2 cellular contexts compared by ENCODE assay signal in the genomic region with DNA sequence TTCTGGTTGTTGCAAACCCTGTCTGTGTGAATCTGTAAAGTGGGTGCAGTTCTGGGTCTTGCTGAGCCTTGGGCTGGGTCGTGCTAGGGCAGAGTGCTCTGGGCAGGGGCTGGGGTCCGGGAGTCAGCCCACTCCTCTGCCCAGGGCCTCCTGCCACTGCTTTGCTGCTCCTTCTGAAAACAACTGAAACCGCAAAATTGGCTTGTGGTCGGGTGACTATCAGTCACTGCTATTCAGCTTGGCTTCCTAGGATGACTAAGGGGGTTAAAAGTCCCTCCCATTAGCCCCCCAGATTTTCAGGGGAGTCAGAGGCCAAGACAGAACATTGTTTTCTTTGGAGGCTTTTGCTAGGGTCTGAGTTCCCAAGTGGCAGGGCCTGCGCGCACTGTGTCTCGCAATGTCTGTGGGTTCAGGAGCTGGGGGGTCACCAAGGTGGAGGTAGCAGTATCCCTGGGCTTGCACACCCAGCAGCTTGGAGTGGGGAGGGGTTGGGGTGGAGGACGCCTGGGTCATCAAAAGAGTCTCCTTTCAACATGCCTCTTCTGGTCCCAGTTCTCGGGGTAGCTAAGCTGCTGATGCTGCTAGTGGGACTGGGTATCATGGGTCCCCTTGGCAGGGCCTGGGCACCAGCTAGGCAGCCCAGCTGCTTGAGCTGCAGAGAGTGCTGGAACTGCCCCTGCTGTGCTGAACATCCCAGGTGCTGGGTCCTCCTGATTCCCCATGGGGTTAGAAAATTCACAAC.
TF ChIP-seq lines count a peak whose summit lies in the region.

No MANE protein-coding gene starts in this region.

TF ChIP-seq in HCT116, 20 proteins besides CTCF, POLR2A, EP300 and RAD21:
- TF ChIP-seq EZH2phosphoT487 (IDR thresholded peaks at IDR 0.05; ENCODE audit: borderline replicate concordance) (no peak), EGR1 (IDR thresholded peaks at IDR 0.05; ENCODE audit: low read depth) (no peak), ZFX (IDR thresholded peaks at IDR 0.05) (no peak), SP1 (IDR thresholded peaks at IDR 0.05; ENCODE audit: low read depth) (no peak), ZNF274 (IDR thresholded peaks at IDR 0.05; ENCODE audit: low read depth, low read length) (no peak), SRF (IDR thresholded peaks at IDR 0.05; ENCODE audit: low read depth) (no peak), FOSL1 (IDR thresholded peaks at IDR 0.05; ENCODE audit: low read depth) (no peak)
TF ChIP-seq in HCT116: peak in this region for 0.

TF ChIP-seq in GM12878, 131 proteins besides CTCF, POLR2A, EP300 and RAD21 (continues in another document):
- TF ChIP-seq LARP7 (IDR thresholded peaks at IDR 0.05), result peak; percentile 33; the same call in 1 of the 2 replicates
- TF ChIP-seq NRF1 (conservative IDR thresholded peaks at IDR 0.05; ENCODE audit: low read depth, low read length), result no peak
- TF ChIP-seq GATAD2B (conservative IDR thresholded peaks at IDR 0.05; ENCODE audit: low read depth), result peak; percentile 77
- no peak for TF ChIP-seq RB1 (IDR thresholded peaks at IDR 0.05; ENCODE audit: borderline replicate concordance)
- TF ChIP-seq JUNB (IDR thresholded peaks at IDR 0.05), result peak; percentile 60; the same call in 1 of the 2 replicates
- TF ChIP-seq, protein P1, sequence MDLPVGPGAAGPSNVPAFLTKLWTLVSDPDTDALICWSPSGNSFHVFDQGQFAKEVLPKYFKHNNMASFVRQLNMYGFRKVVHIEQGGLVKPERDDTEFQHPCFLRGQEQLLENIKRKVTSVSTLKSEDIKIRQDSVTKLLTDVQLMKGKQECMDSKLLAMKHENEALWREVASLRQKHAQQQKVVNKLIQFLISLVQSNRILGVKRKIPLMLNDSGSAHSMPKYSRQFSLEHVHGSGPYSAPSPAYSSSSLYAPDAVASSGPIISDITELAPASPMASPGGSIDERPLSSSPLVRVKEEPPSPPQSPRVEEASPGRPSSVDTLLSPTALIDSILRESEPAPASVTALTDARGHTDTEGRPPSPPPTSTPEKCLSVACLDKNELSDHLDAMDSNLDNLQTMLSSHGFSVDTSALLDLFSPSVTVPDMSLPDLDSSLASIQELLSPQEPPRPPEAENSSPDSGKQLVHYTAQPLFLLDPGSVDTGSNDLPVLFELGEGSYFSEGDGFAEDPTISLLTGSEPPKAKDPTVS (IDR thresholded peaks at IDR 0.05; ENCODE audit: low read depth, low read length), result no peak
- TF ChIP-seq CEBPB (IDR thresholded peaks at IDR 0.05; ENCODE audit: borderline replicate concordance in 1 of 2, low read depth in 2 of 2, low read length in 2 of 2), result no peak
- no peak for TF ChIP-seq SMAD1 (IDR thresholded peaks at IDR 0.05; ENCODE audit: low read depth, partially characterized antibody)
- TF ChIP-seq POU2F2 (IDR thresholded peaks at IDR 0.05; ENCODE audit: borderline replicate concordance, low read depth, low read length), result peak; percentile 41; the same call in 1 of the 3 replicates
- no peak for TF ChIP-seq CHD2 (IDR thresholded peaks at IDR 0.05; ENCODE audit: borderline replicate concordance, low read depth, low read length)
- peak; percentile 41; the same call in 1 of the 2 replicates for TF ChIP-seq BCL11A (IDR thresholded peaks at IDR 0.05; ENCODE audit: low read depth, low read length)
- TF ChIP-seq, protein P2, sequence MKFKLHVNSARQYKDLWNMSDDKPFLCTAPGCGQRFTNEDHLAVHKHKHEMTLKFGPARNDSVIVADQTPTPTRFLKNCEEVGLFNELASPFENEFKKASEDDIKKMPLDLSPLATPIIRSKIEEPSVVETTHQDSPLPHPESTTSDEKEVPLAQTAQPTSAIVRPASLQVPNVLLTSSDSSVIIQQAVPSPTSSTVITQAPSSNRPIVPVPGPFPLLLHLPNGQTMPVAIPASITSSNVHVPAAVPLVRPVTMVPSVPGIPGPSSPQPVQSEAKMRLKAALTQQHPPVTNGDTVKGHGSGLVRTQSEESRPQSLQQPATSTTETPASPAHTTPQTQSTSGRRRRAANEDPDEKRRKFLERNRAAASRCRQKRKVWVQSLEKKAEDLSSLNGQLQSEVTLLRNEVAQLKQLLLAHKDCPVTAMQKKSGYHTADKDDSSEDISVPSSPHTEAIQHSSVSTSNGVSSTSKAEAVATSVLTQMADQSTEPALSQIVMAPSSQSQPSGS (IDR thresholded peaks at IDR 0.05; ENCODE audit: low read length), result no peak
- TF ChIP-seq, protein P3, sequence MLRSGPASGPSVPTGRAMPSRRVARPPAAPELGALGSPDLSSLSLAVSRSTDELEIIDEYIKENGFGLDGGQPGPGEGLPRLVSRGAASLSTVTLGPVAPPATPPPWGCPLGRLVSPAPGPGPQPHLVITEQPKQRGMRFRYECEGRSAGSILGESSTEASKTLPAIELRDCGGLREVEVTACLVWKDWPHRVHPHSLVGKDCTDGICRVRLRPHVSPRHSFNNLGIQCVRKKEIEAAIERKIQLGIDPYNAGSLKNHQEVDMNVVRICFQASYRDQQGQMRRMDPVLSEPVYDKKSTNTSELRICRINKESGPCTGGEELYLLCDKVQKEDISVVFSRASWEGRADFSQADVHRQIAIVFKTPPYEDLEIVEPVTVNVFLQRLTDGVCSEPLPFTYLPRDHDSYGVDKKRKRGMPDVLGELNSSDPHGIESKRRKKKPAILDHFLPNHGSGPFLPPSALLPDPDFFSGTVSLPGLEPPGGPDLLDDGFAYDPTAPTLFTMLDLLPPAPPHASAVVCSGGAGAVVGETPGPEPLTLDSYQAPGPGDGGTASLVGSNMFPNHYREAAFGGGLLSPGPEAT (IDR thresholded peaks at IDR 0.05; ENCODE audit: low read depth), result 0 out of 2 replicates have a peak, but pooled peaks have one; percentile 16
- no peak for TF ChIP-seq SMAD5 (IDR thresholded peaks at IDR 0.05; ENCODE audit: low read depth)
- TF ChIP-seq POLR2AphosphoS5 (IDR thresholded peaks at IDR 0.05; ENCODE audit: low read length), result no peak
- no peak for TF ChIP-seq RBBP5 (conservative IDR thresholded peaks at IDR 0.05)
- TF ChIP-seq PML (IDR thresholded peaks at IDR 0.05; ENCODE audit: low read length), result no peak
- no peak for TF ChIP-seq SUZ12 (IDR thresholded peaks at IDR 0.05; ENCODE audit: unreplicated experiment)
- no peak for TF ChIP-seq MEF2A (IDR thresholded peaks at IDR 0.05; ENCODE audit: insufficient read depth, low read depth, low read length)
- 0 out of 2 replicates have a peak, but pooled peaks have one; percentile 67 for TF ChIP-seq CBFB (IDR thresholded peaks at IDR 0.05; ENCODE audit: low read depth)
- TF ChIP-seq ESRRA (IDR thresholded peaks at IDR 0.05; ENCODE audit: low read length), result no peak
- TF ChIP-seq, protein P4, sequence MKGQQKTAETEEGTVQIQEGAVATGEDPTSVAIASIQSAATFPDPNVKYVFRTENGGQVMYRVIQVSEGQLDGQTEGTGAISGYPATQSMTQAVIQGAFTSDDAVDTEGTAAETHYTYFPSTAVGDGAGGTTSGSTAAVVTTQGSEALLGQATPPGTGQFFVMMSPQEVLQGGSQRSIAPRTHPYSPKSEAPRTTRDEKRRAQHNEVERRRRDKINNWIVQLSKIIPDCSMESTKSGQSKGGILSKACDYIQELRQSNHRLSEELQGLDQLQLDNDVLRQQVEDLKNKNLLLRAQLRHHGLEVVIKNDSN (IDR thresholded peaks at IDR 0.05; ENCODE audit: borderline replicate concordance, extremely low read length, insufficient read depth, low read depth, low read length), result no peak
- TF ChIP-seq, protein P5, sequence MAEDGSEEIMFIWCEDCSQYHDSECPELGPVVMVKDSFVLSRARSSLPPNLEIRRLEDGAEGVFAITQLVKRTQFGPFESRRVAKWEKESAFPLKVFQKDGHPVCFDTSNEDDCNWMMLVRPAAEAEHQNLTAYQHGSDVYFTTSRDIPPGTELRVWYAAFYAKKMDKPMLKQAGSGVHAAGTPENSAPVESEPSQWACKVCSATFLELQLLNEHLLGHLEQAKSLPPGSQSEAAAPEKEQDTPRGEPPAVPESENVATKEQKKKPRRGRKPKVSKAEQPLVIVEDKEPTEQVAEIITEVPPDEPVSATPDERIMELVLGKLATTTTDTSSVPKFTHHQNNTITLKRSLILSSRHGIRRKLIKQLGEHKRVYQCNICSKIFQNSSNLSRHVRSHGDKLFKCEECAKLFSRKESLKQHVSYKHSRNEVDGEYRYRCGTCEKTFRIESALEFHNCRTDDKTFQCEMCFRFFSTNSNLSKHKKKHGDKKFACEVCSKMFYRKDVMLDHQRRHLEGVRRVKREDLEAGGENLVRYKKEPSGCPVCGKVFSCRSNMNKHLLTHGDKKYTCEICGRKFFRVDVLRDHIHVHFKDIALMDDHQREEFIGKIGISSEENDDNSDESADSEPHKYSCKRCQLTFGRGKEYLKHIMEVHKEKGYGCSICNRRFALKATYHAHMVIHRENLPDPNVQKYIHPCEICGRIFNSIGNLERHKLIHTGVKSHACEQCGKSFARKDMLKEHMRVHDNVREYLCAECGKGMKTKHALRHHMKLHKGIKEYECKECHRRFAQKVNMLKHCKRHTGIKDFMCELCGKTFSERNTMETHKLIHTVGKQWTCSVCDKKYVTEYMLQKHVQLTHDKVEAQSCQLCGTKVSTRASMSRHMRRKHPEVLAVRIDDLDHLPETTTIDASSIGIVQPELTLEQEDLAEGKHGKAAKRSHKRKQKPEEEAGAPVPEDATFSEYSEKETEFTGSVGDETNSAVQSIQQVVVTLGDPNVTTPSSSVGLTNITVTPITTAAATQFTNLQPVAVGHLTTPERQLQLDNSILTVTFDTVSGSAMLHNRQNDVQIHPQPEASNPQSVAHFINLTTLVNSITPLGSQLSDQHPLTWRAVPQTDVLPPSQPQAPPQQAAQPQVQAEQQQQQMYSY (CRISPR knock-in tag; IDR thresholded peaks at IDR 0.05), result no peak
- TF ChIP-seq, protein P6, sequence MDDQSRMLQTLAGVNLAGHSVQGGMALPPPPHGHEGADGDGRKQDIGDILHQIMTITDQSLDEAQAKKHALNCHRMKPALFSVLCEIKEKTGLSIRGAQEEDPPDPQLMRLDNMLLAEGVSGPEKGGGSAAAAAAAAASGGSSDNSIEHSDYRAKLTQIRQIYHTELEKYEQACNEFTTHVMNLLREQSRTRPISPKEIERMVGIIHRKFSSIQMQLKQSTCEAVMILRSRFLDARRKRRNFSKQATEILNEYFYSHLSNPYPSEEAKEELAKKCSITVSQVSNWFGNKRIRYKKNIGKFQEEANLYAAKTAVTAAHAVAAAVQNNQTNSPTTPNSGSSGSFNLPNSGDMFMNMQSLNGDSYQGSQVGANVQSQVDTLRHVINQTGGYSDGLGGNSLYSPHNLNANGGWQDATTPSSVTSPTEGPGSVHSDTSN (IDR thresholded peaks at IDR 0.05; ENCODE audit: insufficient replicate concordance, low read depth, low read length), result peak; percentile 24
- peak; percentile 72; the same call in 1 of the 2 replicates for TF ChIP-seq MTA2 (IDR thresholded peaks at IDR 0.05; ENCODE audit: low read depth)
- TF ChIP-seq ZNF217 (IDR thresholded peaks at IDR 0.05), result 0 out of 2 replicates have a peak, but pooled peaks have one; percentile 32
- no peak for TF ChIP-seq ASH2L (IDR thresholded peaks at IDR 0.05; ENCODE audit: borderline replicate concordance, low read depth)
- peak; percentile 73 for TF ChIP-seq DPF2 (IDR thresholded peaks at IDR 0.05)
- TF ChIP-seq TCF7 (IDR thresholded peaks at IDR 0.05; ENCODE audit: borderline replicate concordance), result no peak
- TF ChIP-seq ATF7 (IDR thresholded peaks at IDR 0.05; ENCODE audit: low read depth), result no peak
- no peak for TF ChIP-seq ZBED1 (IDR thresholded peaks at IDR 0.05; ENCODE audit: borderline replicate concordance)
- TF ChIP-seq HDGF (IDR thresholded peaks at IDR 0.05), result no peak
- peak; percentile 39; the same call in 1 of the 2 replicates for TF ChIP-seq IRF4 (IDR thresholded peaks at IDR 0.05; ENCODE audit: low read depth, low read length)
- no peak for TF ChIP-seq SREBF2 (IDR thresholded peaks at IDR 0.05; ENCODE audit: low read length)
- TF ChIP-seq, protein P7, sequence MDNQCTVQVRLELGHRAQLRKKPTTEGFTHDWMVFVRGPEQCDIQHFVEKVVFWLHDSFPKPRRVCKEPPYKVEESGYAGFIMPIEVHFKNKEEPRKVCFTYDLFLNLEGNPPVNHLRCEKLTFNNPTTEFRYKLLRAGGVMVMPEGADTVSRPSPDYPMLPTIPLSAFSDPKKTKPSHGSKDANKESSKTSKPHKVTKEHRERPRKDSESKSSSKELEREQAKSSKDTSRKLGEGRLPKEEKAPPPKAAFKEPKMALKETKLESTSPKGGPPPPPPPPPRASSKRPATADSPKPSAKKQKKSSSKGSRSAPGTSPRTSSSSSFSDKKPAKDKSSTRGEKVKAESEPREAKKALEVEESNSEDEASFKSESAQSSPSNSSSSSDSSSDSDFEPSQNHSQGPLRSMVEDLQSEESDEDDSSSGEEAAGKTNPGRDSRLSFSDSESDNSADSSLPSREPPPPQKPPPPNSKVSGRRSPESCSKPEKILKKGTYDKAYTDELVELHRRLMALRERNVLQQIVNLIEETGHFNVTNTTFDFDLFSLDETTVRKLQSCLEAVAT (IDR thresholded peaks at IDR 0.05), result peak; percentile 61; the same call in 1 of the 2 replicates
- no peak for TF ChIP-seq STAT1 (conservative IDR thresholded peaks at IDR 0.05)
- TF ChIP-seq, protein P8, sequence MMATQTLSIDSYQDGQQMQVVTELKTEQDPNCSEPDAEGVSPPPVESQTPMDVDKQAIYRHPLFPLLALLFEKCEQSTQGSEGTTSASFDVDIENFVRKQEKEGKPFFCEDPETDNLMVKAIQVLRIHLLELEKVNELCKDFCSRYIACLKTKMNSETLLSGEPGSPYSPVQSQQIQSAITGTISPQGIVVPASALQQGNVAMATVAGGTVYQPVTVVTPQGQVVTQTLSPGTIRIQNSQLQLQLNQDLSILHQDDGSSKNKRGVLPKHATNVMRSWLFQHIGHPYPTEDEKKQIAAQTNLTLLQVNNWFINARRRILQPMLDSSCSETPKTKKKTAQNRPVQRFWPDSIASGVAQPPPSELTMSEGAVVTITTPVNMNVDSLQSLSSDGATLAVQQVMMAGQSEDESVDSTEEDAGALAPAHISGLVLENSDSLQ (IDR thresholded peaks at IDR 0.05), result peak; percentile 19; the same call in 1 of the 2 replicates
- no peak for TF ChIP-seq NR2C1 (IDR thresholded peaks at IDR 0.05)
- no peak for TF ChIP-seq EZH2 (IDR thresholded peaks at IDR 0.05; ENCODE audit: borderline replicate concordance, control insufficient read depth, low read depth, low read length)
- TF ChIP-seq, protein P9, sequence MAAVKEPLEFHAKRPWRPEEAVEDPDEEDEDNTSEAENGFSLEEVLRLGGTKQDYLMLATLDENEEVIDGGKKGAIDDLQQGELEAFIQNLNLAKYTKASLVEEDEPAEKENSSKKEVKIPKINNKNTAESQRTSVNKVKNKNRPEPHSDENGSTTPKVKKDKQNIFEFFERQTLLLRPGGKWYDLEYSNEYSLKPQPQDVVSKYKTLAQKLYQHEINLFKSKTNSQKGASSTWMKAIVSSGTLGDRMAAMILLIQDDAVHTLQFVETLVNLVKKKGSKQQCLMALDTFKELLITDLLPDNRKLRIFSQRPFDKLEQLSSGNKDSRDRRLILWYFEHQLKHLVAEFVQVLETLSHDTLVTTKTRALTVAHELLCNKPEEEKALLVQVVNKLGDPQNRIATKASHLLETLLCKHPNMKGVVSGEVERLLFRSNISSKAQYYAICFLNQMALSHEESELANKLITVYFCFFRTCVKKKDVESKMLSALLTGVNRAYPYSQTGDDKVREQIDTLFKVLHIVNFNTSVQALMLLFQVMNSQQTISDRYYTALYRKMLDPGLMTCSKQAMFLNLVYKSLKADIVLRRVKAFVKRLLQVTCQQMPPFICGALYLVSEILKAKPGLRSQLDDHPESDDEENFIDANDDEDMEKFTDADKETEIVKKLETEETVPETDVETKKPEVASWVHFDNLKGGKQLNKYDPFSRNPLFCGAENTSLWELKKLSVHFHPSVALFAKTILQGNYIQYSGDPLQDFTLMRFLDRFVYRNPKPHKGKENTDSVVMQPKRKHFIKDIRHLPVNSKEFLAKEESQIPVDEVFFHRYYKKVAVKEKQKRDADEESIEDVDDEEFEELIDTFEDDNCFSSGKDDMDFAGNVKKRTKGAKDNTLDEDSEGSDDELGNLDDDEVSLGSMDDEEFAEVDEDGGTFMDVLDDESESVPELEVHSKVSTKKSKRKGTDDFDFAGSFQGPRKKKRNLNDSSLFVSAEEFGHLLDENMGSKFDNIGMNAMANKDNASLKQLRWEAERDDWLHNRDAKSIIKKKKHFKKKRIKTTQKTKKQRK (IDR thresholded peaks at IDR 0.05; ENCODE audit: low read depth, low read length), result no peak
- TF ChIP-seq FOXM1 (IDR thresholded peaks at IDR 0.05; ENCODE audit: low read depth, low read length), result no peak
- no peak for TF ChIP-seq HCFC1 (IDR thresholded peaks at IDR 0.05; ENCODE audit: low read length)
